ENCODE assay signal across 1 cellular context in the genomic region with DNA sequence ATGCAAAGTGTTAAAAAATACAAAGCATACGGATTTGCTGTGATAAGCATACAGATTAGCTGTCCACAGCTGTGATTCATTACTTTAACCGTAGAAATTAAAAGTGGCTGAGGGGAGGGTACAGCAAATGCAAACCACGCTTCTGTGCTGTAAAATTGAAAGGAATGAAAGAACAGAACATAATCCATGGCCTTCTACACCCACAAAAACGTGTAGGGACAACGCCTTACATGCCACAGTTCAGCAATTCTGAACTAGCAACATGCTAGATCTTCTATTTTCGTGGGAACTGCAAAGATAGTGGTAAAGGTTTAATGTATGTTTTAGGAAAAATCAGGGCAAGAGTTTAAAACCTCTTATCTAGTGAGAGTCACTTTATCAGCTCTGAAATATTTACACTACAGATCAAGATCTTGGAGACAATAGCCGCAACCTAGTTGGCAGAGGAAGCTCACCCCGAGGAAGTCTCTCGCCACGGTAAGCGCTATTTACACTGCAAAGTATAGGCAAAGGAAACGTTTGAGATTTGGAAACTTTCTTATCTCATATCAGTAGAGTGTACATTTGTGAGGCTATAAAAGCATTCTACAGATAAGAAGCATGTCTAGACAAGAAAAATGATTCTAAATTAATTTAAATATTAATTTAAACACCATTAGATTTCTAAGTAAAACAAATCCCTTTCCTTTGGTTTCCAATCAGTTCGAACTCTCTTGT.
TF ChIP-seq lines count a peak whose summit lies in the region.

No MANE protein-coding gene starts in this region.

TF ChIP-seq in HepG2, 621 proteins besides CTCF, POLR2A, EP300 and RAD21 (continued from another document):
- TF ChIP-seq, protein P1, sequence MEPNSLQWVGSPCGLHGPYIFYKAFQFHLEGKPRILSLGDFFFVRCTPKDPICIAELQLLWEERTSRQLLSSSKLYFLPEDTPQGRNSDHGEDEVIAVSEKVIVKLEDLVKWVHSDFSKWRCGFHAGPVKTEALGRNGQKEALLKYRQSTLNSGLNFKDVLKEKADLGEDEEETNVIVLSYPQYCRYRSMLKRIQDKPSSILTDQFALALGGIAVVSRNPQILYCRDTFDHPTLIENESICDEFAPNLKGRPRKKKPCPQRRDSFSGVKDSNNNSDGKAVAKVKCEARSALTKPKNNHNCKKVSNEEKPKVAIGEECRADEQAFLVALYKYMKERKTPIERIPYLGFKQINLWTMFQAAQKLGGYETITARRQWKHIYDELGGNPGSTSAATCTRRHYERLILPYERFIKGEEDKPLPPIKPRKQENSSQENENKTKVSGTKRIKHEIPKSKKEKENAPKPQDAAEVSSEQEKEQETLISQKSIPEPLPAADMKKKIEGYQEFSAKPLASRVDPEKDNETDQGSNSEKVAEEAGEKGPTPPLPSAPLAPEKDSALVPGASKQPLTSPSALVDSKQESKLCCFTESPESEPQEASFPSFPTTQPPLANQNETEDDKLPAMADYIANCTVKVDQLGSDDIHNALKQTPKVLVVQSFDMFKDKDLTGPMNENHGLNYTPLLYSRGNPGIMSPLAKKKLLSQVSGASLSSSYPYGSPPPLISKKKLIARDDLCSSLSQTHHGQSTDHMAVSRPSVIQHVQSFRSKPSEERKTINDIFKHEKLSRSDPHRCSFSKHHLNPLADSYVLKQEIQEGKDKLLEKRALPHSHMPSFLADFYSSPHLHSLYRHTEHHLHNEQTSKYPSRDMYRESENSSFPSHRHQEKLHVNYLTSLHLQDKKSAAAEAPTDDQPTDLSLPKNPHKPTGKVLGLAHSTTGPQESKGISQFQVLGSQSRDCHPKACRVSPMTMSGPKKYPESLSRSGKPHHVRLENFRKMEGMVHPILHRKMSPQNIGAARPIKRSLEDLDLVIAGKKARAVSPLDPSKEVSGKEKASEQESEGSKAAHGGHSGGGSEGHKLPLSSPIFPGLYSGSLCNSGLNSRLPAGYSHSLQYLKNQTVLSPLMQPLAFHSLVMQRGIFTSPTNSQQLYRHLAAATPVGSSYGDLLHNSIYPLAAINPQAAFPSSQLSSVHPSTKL (CRISPR knock-in tag; IDR thresholded peaks at IDR 0.05) = peak; percentile 30; the same call in 1 of the 2 replicates
- TF ChIP-seq SOX13 (IDR thresholded peaks at IDR 0.05) (no peak), SOX13 (CRISPR knock-in tag; conservative IDR thresholded peaks at IDR 0.05 in 1 of 2, IDR thresholded peaks at IDR 0.05 in 1 of 2) (peak in 1 of 2 experiments; percentile 88; a peak in 2 of 4 replicates), ZMYM4 (CRISPR knock-in tag; IDR thresholded peaks at IDR 0.05) (0 out of 2 replicates have a peak, but pooled peaks have one; percentile 19), ZNF253 (CRISPR knock-in tag; IDR thresholded peaks at IDR 0.05; ENCODE audit: borderline replicate concordance) (no peak), HMG20B (CRISPR knock-in tag; conservative IDR thresholded peaks at IDR 0.05) (peak; percentile 67; the same call in 1 of the 2 replicates), ZNF337 (CRISPR knock-in tag; IDR thresholded peaks at IDR 0.05; ENCODE audit: borderline replicate concordance, low read depth) (no peak), BCL6 (CRISPR knock-in tag; IDR thresholded peaks at IDR 0.05) (peak; percentile 66; the same call in 1 of the 2 replicates), PPARG (CRISPR knock-in tag; conservative IDR thresholded peaks at IDR 0.05) (0 out of 2 replicates have a peak, but pooled peaks have one; percentile 35), GFI1 (CRISPR knock-in tag; IDR thresholded peaks at IDR 0.05; ENCODE audit: borderline replicate concordance) (peak; percentile 97)
- TF ChIP-seq, protein P2, sequence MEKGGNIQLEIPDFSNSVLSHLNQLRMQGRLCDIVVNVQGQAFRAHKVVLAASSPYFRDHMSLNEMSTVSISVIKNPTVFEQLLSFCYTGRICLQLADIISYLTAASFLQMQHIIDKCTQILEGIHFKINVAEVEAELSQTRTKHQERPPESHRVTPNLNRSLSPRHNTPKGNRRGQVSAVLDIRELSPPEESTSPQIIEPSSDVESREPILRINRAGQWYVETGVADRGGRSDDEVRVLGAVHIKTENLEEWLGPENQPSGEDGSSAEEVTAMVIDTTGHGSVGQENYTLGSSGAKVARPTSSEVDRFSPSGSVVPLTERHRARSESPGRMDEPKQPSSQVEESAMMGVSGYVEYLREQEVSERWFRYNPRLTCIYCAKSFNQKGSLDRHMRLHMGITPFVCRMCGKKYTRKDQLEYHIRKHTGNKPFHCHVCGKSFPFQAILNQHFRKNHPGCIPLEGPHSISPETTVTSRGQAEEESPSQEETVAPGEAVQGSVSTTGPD (CRISPR knock-in tag; IDR thresholded peaks at IDR 0.05) = no peak
- TF ChIP-seq, protein P3, sequence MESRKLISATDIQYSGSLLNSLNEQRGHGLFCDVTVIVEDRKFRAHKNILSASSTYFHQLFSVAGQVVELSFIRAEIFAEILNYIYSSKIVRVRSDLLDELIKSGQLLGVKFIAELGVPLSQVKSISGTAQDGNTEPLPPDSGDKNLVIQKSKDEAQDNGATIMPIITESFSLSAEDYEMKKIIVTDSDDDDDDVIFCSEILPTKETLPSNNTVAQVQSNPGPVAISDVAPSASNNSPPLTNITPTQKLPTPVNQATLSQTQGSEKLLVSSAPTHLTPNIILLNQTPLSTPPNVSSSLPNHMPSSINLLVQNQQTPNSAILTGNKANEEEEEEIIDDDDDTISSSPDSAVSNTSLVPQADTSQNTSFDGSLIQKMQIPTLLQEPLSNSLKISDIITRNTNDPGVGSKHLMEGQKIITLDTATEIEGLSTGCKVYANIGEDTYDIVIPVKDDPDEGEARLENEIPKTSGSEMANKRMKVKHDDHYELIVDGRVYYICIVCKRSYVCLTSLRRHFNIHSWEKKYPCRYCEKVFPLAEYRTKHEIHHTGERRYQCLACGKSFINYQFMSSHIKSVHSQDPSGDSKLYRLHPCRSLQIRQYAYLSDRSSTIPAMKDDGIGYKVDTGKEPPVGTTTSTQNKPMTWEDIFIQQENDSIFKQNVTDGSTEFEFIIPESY (CRISPR knock-in tag; IDR thresholded peaks at IDR 0.05) = peak; percentile 30; the same call in 1 of the 2 replicates
